2 cellular contexts compared by ENCODE assay signal in genomic region chr17:48726916-48727286, GRCh38.
TF ChIP-seq lines count a peak whose summit lies in the region.

No MANE protein-coding gene starts in this region.

TF ChIP-seq in IMR-90, 13 proteins besides CTCF, POLR2A, EP300 and RAD21:
- TF ChIP-seq CEBPB (IDR thresholded peaks at IDR 0.05; ENCODE audit: low read depth, low read length) (no peak), NFE2L2 (IDR thresholded peaks at IDR 0.05; ENCODE audit: low read depth, low read length) (no peak), MAFK (IDR thresholded peaks at IDR 0.05; ENCODE audit: low read depth, low read length) (no peak), SMC3 (IDR thresholded peaks at IDR 0.05; ENCODE audit: low read depth, low read length) (no peak), RFX5 (IDR thresholded peaks at IDR 0.05; ENCODE audit: low read depth, low read length) (no peak), MAZ (IDR thresholded peaks at IDR 0.05; ENCODE audit: borderline replicate concordance, low read depth, low read length) (no peak), MXI1 (IDR thresholded peaks at IDR 0.05; ENCODE audit: borderline replicate concordance, low read depth, low read length) (no peak), BHLHE40 (IDR thresholded peaks at IDR 0.05; ENCODE audit: low read depth, low read length) (no peak), CHD1 (IDR thresholded peaks at IDR 0.05; ENCODE audit: low read depth, low read length) (no peak), RCOR1 (IDR thresholded peaks at IDR 0.05; ENCODE audit: insufficient replicate concordance, low read length) (no peak)
TF ChIP-seq in IMR-90: peak in this region for 0.

TF ChIP-seq in H1, 55 proteins besides CTCF, POLR2A, EP300 and RAD21:
- peak; percentile 79 for TF ChIP-seq EZH2 (IDR thresholded peaks at IDR 0.05; ENCODE audit: low read depth, low read length, severe bottlenecking)
- TF ChIP-seq SUZ12 (IDR thresholded peaks at IDR 0.05; ENCODE audit: low read length): peak; percentile 82
- no peak for TF ChIP-seq TCF12 (IDR thresholded peaks at IDR 0.05; ENCODE audit: low read depth, low read length)
